ENCODE assay signal across 17 cellular contexts in the genomic region with DNA sequence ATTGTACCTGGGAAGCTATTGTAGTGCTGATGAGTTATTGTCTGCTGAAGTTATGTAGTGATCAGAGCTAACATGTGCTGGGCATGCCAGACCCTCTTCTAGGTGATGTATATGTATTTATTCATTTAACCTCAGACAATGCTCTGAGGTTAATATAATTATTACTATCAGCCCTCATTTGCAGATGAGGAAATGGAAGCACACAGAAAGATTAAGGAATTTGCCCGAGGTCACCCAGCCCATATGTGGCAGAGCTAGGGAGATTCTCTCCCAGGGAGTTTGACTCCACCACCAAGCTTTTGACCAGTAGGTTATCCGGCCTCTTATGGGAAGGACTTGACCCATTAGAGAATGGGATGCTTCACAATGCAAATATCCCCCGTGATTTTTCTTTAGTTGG.
A peak's percentile ranks its signal among the peaks of the same experiment; 100 is the strongest.
DNase-seq lines count a peak whose midpoint lies in the region; ATAC-seq and TF ChIP-seq lines count a peak whose summit lies in the region.
"Had no signal": no experiment of that assay in that cellular context is flagged by ENCODE, and none has a peak within 500 bp of the region (broad histone marks: within the 10 kb centered on the region; RNA-seq: fewer than 3 reads in every experiment).

No MANE protein-coding gene starts in this region.

- H3K9me3 ChIP-seq in SK-N-SH: no peaks in the 10 kb centered on the region
- no peaks in the 10 kb centered on the region for H3K9me3 ChIP-seq in aorta (ENCODE audit: control insufficient read depth, low read length)
- no peaks in the 10 kb centered on the region for H3K9me3 ChIP-seq in transverse colon
- H3K9me3 ChIP-seq: BE2C had no signal

- CTCF ChIA-PET in SK-N-SH (lab: Yijun Ruan, JAX): interaction anchor here (0.8 to 3.2 kb wide), 9 partner anchors 8 to 144 kb away, joined by 3 to 18 read pairs (median 3); no protein-coding TSS in a partner anchor

- peaks cover 79% of the 10 kb centered on the region for H3K4me1 Mint-ChIP-seq in HFFc6 (ENCODE audit: low read depth)
- H3K4me1 Mint-ChIP-seq: CD4-positive, alpha-beta memory T cell had no signal

- no peak for TF ChIP-seq CTCF in HFFc6 (IDR thresholded peaks at IDR 0.05)
- no peak for TF ChIP-seq CTCF in SK-N-SH (IDR thresholded peaks at IDR 0.05)
- TF ChIP-seq CTCF in transverse colon (IDR thresholded peaks at IDR 0.05): no peak

- WGBS in SK-N-SH (ENCODE audit: low lambda C conversion rate): 24% methylated on average over 3 of the region's 3 CpGs
- 17 to 42% methylated on average over 3 of the region's 3 CpGs for WGBS in aorta, 2 donors
- 37 to 55% methylated on average over 3 of the region's 3 CpGs for WGBS in transverse colon (ENCODE audit: low coverage in 1 of 2), 2 donors

- in situ Hi-C loops in transverse colon (cut with MboI; ENCODE audit: low pct_ligation_motif_present in 1 of 4, low pct_unique_long_range_greater_than_20kb in 1 of 4, low sequenced_read_pairs in 3 of 4): no loop called here

- no peak for DNase-seq in HFFc6
- peak; percentile 51 for DNase-seq in SK-N-SH
- DNase-seq in myocyte (ENCODE audit: low read depth): peak; percentile 47
- DNase-seq in aorta: no peak
- no peak for DNase-seq in transverse colon
- DNase-seq in epidermal melanocyte (ENCODE audit: insufficient read length, low spot score): no peak
- DNase-seq: BE2C; CD4-positive, alpha-beta memory T cell; DMS79; Karpas-422; NCI-H146; NCI-H2107; NCI-H446; NCI-H774; SHP77 had no signal

- H3F3A ChIP-seq in SK-N-SH (replicated peaks; ENCODE audit: insufficient read depth): peaks cover 30% of the 10 kb centered on the region

- H3K9me2 ChIP-seq in SK-N-SH: no peaks in the 10 kb centered on the region

- H3K9me3 Mint-ChIP-seq in HFFc6: no peaks in the 10 kb centered on the region

- TF ChIP-seq EP300 in SK-N-SH (IDR thresholded peaks at IDR 0.05; ENCODE audit: borderline replicate concordance in 1 of 2, low read depth in 1 of 2, low read length in 1 of 2) (peak in 1 of 2 experiments; percentile 97; a peak in 2 of 4 replicates), transverse colon (IDR thresholded peaks at IDR 0.05; ENCODE audit: low read depth) (no peak)

- POLR2A ChIA-PET in SK-N-SH (lab: Yijun Ruan, JAX): interaction anchor here (1.0 to 1.3 kb wide), 2 partner anchors 9 to 144 kb away, joined by 4 to 7 read pairs; no protein-coding TSS in a partner anchor

- no peak overlapping the region for H2AFZ ChIP-seq in SK-N-SH (ENCODE audit: low read depth)

- no peaks in the 10 kb centered on the region for H3K36me3 Mint-ChIP-seq in HFFc6 (ENCODE audit: low read depth)
- H3K36me3 Mint-ChIP-seq: CD4-positive, alpha-beta memory T cell had no signal

- no peak for ATAC-seq in aorta (ENCODE audit: low FRiP score)
- ATAC-seq in HG03159 (IDR thresholded peaks at IDR 0.05; ENCODE audit: unreplicated experiment): no peak
- ATAC-seq: Panc1 had no signal

- TF ChIP-seq RAD21 in SK-N-SH (IDR thresholded peaks at IDR 0.05; ENCODE audit: low read length): peak; percentile 22

- H3K4me2 ChIP-seq in SK-N-SH: peak overlapping the region; percentile 86

- H3K27me3 ChIP-seq in SK-N-SH (ENCODE audit: insufficient read depth): no peaks in the 10 kb centered on the region
- no peaks in the 10 kb centered on the region for H3K27me3 ChIP-seq in aorta (ENCODE audit: control insufficient read depth in 1 of 2, insufficient read depth in 2 of 2, low read length in 1 of 2)
- H3K27me3 ChIP-seq in transverse colon: no peaks in the 10 kb centered on the region
- H3K27me3 ChIP-seq: BE2C had no signal

- peak overlapping the region; percentile 42 to 61 for H3K4me3 ChIP-seq in SK-N-SH (ENCODE audit: low read depth in 2 of 2, low read length in 1 of 2)
- H3K4me3 ChIP-seq in aorta (ENCODE audit: low read length in 2 of 2): peak overlapping the region; percentile 18 to 27
- no peak overlapping the region for H3K4me3 ChIP-seq in transverse colon

- H3K4me1 ChIP-seq in SK-N-SH (ENCODE audit: control insufficient read depth in 1 of 2, insufficient read depth in 2 of 2, low read depth in 1 of 2, low read length in 1 of 2) (peaks cover 10 to 56% of the 10 kb centered on the region in 2 experiments), aorta (ENCODE audit: control insufficient read depth in 1 of 2, insufficient read depth in 2 of 2, low read length in 2 of 2) (peaks cover 8 to 11% of the 10 kb centered on the region in 2 donors), transverse colon (peaks cover 0 to 14% (median 4%) of the 10 kb centered on the region in 4 donors)

- no peak for TF ChIP-seq POLR2A in transverse colon (IDR thresholded peaks at IDR 0.05)

- H3K27me3 Mint-ChIP-seq in HFFc6 (ENCODE audit: insufficient read depth): peaks cover 2% of the 10 kb centered on the region; the same call in 1 of the 2 replicates

- H3K36me3 ChIP-seq in SK-N-SH (replicated peaks in 1 of 2; ENCODE audit: control insufficient read depth in 1 of 2, insufficient read depth in 2 of 2, low read length in 1 of 2): peaks cover 0 to 8% of the 10 kb centered on the region in 2 experiments
- no peaks in the 10 kb centered on the region for H3K36me3 ChIP-seq in aorta (ENCODE audit: control insufficient read depth in 1 of 2, insufficient read depth in 2 of 2, low read length in 1 of 2)
- H3K36me3 ChIP-seq in transverse colon: no peaks in the 10 kb centered on the region
- H3K36me3 ChIP-seq: BE2C had no signal

- peaks cover 17% of the 10 kb centered on the region; the same call in 1 of the 2 replicates for H4K20me1 ChIP-seq in SK-N-SH (ENCODE audit: insufficient read depth)

- intact Hi-C loops in aorta (cut with DNase I): loop anchor here (5.0 kb wide), 3 partner anchors 74 to 114 kb away; a partner anchor contains a TSS
- intact Hi-C loops in transverse colon (cut with DNase I; ENCODE audit: low total_unique reads): no loop called here

- peak overlapping the region; percentile 98; the same call in 1 of the 2 replicates for H3K27ac Mint-ChIP-seq in HFFc6
- H3K27ac Mint-ChIP-seq: CD4-positive, alpha-beta memory T cell had no signal

- peaks cover 62% of the 10 kb centered on the region for H3K79me2 ChIP-seq in SK-N-SH (ENCODE audit: insufficient read depth)

- H3K9ac ChIP-seq in SK-N-SH: peak overlapping the region; percentile 73

- H3K27ac ChIP-seq in SK-N-SH (ENCODE audit: low read depth in 2 of 2, low read length in 1 of 2) (peak overlapping the region; percentile 96 to 100), aorta (ENCODE audit: low read depth in 1 of 2, low read length in 2 of 2) (peak overlapping the region; percentile 61 to 94), transverse colon (no peak overlapping the region)

- H3K4me3 Mint-ChIP-seq in HFFc6: peak overlapping the region; percentile 68; the same call in 1 of the 2 replicates
- H3K4me3 Mint-ChIP-seq: CD4-positive, alpha-beta memory T cell had no signal

TF ChIP-seq in SK-N-SH, 30 proteins besides CTCF, POLR2A, EP300 and RAD21:
- peak; percentile 64 for TF ChIP-seq CHD2 (IDR thresholded peaks at IDR 0.05; ENCODE audit: low read length, partially characterized antibody)
- TF ChIP-seq, protein P1, sequence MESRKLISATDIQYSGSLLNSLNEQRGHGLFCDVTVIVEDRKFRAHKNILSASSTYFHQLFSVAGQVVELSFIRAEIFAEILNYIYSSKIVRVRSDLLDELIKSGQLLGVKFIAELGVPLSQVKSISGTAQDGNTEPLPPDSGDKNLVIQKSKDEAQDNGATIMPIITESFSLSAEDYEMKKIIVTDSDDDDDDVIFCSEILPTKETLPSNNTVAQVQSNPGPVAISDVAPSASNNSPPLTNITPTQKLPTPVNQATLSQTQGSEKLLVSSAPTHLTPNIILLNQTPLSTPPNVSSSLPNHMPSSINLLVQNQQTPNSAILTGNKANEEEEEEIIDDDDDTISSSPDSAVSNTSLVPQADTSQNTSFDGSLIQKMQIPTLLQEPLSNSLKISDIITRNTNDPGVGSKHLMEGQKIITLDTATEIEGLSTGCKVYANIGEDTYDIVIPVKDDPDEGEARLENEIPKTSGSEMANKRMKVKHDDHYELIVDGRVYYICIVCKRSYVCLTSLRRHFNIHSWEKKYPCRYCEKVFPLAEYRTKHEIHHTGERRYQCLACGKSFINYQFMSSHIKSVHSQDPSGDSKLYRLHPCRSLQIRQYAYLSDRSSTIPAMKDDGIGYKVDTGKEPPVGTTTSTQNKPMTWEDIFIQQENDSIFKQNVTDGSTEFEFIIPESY (IDR thresholded peaks at IDR 0.05; ENCODE audit: borderline replicate concordance, low read depth): no peak
- TF ChIP-seq RCOR1 (IDR thresholded peaks at IDR 0.05; ENCODE audit: low read length): peak; percentile 93

Comparison
In these comparisons a context has a peak if more than half of its experiments do, and no peak if none do; other contexts are left out.
1. DNase-seq: peak in SK-N-SH (single experiment) and myocyte (single experiment); none in HFFc6 (single experiment), aorta (0 of 2), transverse colon (single experiment) and epidermal melanocyte (single experiment).
2. H3K27ac ChIP-seq: peak in SK-N-SH (2 of 2) and aorta (2 of 2); none in transverse colon (0 of 4).
3. H3K4me3 ChIP-seq: peak in SK-N-SH (2 of 2) and aorta (2 of 2); none in transverse colon (0 of 4).